2 cellular contexts compared by ENCODE assay signal in the genomic region with DNA sequence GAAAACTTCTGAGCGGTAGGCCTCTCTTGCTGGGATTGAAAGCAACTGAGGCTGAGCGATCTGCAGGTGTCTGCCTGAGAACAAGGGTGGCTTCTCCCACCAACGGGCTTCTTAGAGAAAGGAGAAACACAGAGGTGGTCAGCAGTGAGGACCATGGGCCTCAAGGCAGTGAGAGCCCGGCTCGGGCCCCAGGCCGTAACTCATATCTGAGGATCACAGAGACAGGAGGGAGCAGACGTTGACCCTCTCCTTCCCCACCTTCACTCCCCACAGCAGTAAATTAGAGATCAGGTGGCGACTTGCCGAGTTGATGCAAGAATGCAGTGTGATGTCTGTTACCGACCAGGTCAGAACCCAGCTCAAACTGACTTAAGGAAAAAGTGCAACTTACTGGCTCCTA.
TF ChIP-seq lines count a peak whose summit lies in the region.

No MANE protein-coding gene starts in this region.

TF ChIP-seq in IMR-90, 13 proteins besides CTCF, POLR2A, EP300 and RAD21:
- TF ChIP-seq CHD1 (IDR thresholded peaks at IDR 0.05; ENCODE audit: low read depth, low read length) = no peak
- no peak for TF ChIP-seq RFX5 (IDR thresholded peaks at IDR 0.05; ENCODE audit: low read depth, low read length)
- TF ChIP-seq NFE2L2 (IDR thresholded peaks at IDR 0.05; ENCODE audit: low read depth, low read length) = no peak
- TF ChIP-seq BHLHE40 (IDR thresholded peaks at IDR 0.05; ENCODE audit: low read depth, low read length) = no peak
- TF ChIP-seq MXI1 (IDR thresholded peaks at IDR 0.05; ENCODE audit: borderline replicate concordance, low read depth, low read length) = no peak
- TF ChIP-seq MAZ (IDR thresholded peaks at IDR 0.05; ENCODE audit: borderline replicate concordance, low read depth, low read length) = no peak
- TF ChIP-seq, protein P1, sequence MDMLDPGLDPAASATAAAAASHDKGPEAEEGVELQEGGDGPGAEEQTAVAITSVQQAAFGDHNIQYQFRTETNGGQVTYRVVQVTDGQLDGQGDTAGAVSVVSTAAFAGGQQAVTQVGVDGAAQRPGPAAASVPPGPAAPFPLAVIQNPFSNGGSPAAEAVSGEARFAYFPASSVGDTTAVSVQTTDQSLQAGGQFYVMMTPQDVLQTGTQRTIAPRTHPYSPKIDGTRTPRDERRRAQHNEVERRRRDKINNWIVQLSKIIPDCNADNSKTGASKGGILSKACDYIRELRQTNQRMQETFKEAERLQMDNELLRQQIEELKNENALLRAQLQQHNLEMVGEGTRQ (IDR thresholded peaks at IDR 0.05; ENCODE audit: low read depth, low read length) = no peak
- no peak for TF ChIP-seq CEBPB (IDR thresholded peaks at IDR 0.05; ENCODE audit: low read depth, low read length)
- TF ChIP-seq RCOR1 (IDR thresholded peaks at IDR 0.05; ENCODE audit: insufficient replicate concordance, low read length) = no peak
- TF ChIP-seq MAFK (IDR thresholded peaks at IDR 0.05; ENCODE audit: low read depth, low read length) = no peak
- TF ChIP-seq FOS (IDR thresholded peaks at IDR 0.05; ENCODE audit: low read depth, low read length) = no peak
- TF ChIP-seq SMC3 (IDR thresholded peaks at IDR 0.05; ENCODE audit: low read depth, low read length) = no peak
- TF ChIP-seq, protein P2, sequence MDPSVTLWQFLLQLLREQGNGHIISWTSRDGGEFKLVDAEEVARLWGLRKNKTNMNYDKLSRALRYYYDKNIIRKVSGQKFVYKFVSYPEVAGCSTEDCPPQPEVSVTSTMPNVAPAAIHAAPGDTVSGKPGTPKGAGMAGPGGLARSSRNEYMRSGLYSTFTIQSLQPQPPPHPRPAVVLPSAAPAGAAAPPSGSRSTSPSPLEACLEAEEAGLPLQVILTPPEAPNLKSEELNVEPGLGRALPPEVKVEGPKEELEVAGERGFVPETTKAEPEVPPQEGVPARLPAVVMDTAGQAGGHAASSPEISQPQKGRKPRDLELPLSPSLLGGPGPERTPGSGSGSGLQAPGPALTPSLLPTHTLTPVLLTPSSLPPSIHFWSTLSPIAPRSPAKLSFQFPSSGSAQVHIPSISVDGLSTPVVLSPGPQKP (IDR thresholded peaks at IDR 0.05; ENCODE audit: borderline replicate concordance, low read depth, low read length) = no peak

TF ChIP-seq in SK-N-SH treated with all-trans-retinoic acid at 6 μM for 48 hours, 23 proteins besides CTCF, POLR2A, EP300 and RAD21 (continued from another document):
- TF ChIP-seq, protein P3, sequence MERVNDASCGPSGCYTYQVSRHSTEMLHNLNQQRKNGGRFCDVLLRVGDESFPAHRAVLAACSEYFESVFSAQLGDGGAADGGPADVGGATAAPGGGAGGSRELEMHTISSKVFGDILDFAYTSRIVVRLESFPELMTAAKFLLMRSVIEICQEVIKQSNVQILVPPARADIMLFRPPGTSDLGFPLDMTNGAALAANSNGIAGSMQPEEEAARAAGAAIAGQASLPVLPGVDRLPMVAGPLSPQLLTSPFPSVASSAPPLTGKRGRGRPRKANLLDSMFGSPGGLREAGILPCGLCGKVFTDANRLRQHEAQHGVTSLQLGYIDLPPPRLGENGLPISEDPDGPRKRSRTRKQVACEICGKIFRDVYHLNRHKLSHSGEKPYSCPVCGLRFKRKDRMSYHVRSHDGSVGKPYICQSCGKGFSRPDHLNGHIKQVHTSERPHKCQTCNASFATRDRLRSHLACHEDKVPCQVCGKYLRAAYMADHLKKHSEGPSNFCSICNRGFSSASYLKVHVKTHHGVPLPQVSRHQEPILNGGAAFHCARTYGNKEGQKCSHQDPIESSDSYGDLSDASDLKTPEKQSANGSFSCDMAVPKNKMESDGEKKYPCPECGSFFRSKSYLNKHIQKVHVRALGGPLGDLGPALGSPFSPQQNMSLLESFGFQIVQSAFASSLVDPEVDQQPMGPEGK (CRISPR knock-in tag; IDR thresholded peaks at IDR 0.05; ENCODE audit: borderline replicate concordance) = no peak
- TF ChIP-seq OSR1 (CRISPR knock-in tag; IDR thresholded peaks at IDR 0.05) = no peak
- TF ChIP-seq, protein P4, sequence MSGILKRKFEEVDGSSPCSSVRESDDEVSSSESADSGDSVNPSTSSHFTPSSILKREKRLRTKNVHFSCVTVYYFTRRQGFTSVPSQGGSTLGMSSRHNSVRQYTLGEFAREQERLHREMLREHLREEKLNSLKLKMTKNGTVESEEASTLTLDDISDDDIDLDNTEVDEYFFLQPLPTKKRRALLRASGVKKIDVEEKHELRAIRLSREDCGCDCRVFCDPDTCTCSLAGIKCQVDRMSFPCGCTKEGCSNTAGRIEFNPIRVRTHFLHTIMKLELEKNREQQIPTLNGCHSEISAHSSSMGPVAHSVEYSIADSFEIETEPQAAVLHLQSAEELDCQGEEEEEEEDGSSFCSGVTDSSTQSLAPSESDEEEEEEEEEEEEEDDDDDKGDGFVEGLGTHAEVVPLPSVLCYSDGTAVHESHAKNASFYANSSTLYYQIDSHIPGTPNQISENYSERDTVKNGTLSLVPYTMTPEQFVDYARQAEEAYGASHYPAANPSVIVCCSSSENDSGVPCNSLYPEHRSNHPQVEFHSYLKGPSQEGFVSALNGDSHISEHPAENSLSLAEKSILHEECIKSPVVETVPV (CRISPR knock-in tag; IDR thresholded peaks at IDR 0.05) = no peak
